In genomic region chr17:78993241-78993956, GRCh38 we compare ENCODE assay signal across 8 cellular contexts. TPM values are rescaled to one million over a fixed set of nuclear protein-coding genes. Genes with fewer than 3 reads are reported as not detected.
DNase-seq lines count a peak whose midpoint lies in the region; ATAC-seq and TF ChIP-seq lines count a peak whose summit lies in the region.

No MANE protein-coding gene starts in this region.

- in situ Hi-C loops in KBM-7 (cut with MboI; ENCODE audit: low pct_unique_long_range_greater_than_20kb, low sequenced_read_pairs) = no loop called here

- ATAC-seq in effector memory CD8-positive, alpha-beta T cell (replicated peaks) = peak; percentile 58
- ATAC-seq in stimulated activated naive CD8-positive, alpha-beta T cell treated with anti-CD3 and anti-CD28 coated beads, Interleukin-15, Interleukin-2, amounts not matched to agents 100 U/mL and 50 U/mL, for 24 hours = peak; percentile 26

- H3K4me3 Mint-ChIP-seq in effector memory CD8-positive, alpha-beta T cell = no peak overlapping the region
- no peak overlapping the region for H3K4me3 Mint-ChIP-seq in mesothelial cell of epicardium

- no peak overlapping the region for H3K27ac Mint-ChIP-seq in effector memory CD8-positive, alpha-beta T cell
- H3K27ac Mint-ChIP-seq in mesothelial cell of epicardium = no peak overlapping the region

- peaks cover 50% of the 10 kb centered on the region for H3K36me3 Mint-ChIP-seq in effector memory CD8-positive, alpha-beta T cell (ENCODE audit: insufficient read depth)
- peaks cover 42% of the 10 kb centered on the region for H3K36me3 Mint-ChIP-seq in mesothelial cell of epicardium

- TF ChIP-seq CTCF in mesothelial cell of epicardium (IDR thresholded peaks at IDR 0.05; ENCODE audit: unreplicated experiment) = peak; percentile 80

- DNase-seq in COR-L47 (lab: John Stamatoyannopoulos, UW) (peak; percentile 36), KBM-7 (peak; percentile 31), mesothelial cell of epicardium (ENCODE audit: low spot score in 2 of 2, unreplicated experiment in 2 of 2) (peak in 1 of 2 experiments; percentile 61), DMS153 (lab: John Stamatoyannopoulos, UW) (no peak), NOMO-1 treated with dmso at 0.1 percent for 144 hours (lab: John Stamatoyannopoulos, UW; ENCODE audit: unreplicated experiment) (no peak)
- peak; percentile 58 for DNase-seq in activated CD4-positive, alpha-beta T cell treated with anti-CD3 and anti-CD28 coated beads, Interleukin-2, amount 50 U/mL, for 1 hour
- DNase-seq in effector memory CD8-positive, alpha-beta T cell = peak; percentile 31 to 43 (median 35)
- peak; percentile 73 for DNase-seq in stimulated activated naive CD8-positive, alpha-beta T cell treated with anti-CD3 and anti-CD28 coated beads, Interleukin-15, Interleukin-2, amounts not matched to agents 100 U/mL and 50 U/mL, for 24 hours

- no peaks in the 10 kb centered on the region for H3K9me3 Mint-ChIP-seq in effector memory CD8-positive, alpha-beta T cell
- H3K9me3 Mint-ChIP-seq in mesothelial cell of epicardium = no peaks in the 10 kb centered on the region

- no peaks in the 10 kb centered on the region for H3K27me3 Mint-ChIP-seq in effector memory CD8-positive, alpha-beta T cell
- no peaks in the 10 kb centered on the region for H3K27me3 Mint-ChIP-seq in mesothelial cell of epicardium (ENCODE audit: low read depth)

- peaks cover 5 to 7% of the 10 kb centered on the region in 2 donors for H3K4me1 Mint-ChIP-seq in effector memory CD8-positive, alpha-beta T cell (ENCODE audit: low read depth in 2 of 2)
- peaks cover 2% of the 10 kb centered on the region for H3K4me1 Mint-ChIP-seq in mesothelial cell of epicardium

RNA-seq across cellular contexts. Expression of gene LGALS3BP, which starts 13.7 kb away (rescaled TPM):
- 373 to 393 TPM (median 375 TPM) in 3 replicates for total RNA-seq in mesothelial cell of epicardium

RNA-seq across cellular contexts. Expression of gene CANT1, which starts 16.2 kb away (rescaled TPM):
- 64.2 to 79.3 TPM (median 68.2 TPM) in 3 replicates for total RNA-seq in mesothelial cell of epicardium

RNA-seq across cellular contexts. Expression of gene C1QTNF1, which starts 30.6 kb away (rescaled TPM):
- total RNA-seq in mesothelial cell of epicardium = 21.9 to 22.1 TPM (median 22.1 TPM) in 3 replicates

Comparison
In these comparisons a context has a peak if more than half of its experiments do, and no peak if none do; other contexts are left out.
1. DNase-seq: peak in COR-L47 (single experiment), KBM-7 (single experiment), activated CD4-positive, alpha-beta T cell treated with anti-CD3 and anti-CD28 coated beads, Interleukin-2, amount 50 U/mL, for 1 hour (single experiment), effector memory CD8-positive, alpha-beta T cell (3 of 3) and stimulated activated naive CD8-positive, alpha-beta T cell treated with anti-CD3 and anti-CD28 coated beads, Interleukin-15, Interleukin-2, amounts not matched to agents 100 U/mL and 50 U/mL, for 24 hours (single experiment); none in DMS153 (single experiment) and NOMO-1 treated with dmso at 0.1 percent for 144 hours (single experiment).